8 cellular contexts compared by ENCODE assay signal in the genomic region with DNA sequence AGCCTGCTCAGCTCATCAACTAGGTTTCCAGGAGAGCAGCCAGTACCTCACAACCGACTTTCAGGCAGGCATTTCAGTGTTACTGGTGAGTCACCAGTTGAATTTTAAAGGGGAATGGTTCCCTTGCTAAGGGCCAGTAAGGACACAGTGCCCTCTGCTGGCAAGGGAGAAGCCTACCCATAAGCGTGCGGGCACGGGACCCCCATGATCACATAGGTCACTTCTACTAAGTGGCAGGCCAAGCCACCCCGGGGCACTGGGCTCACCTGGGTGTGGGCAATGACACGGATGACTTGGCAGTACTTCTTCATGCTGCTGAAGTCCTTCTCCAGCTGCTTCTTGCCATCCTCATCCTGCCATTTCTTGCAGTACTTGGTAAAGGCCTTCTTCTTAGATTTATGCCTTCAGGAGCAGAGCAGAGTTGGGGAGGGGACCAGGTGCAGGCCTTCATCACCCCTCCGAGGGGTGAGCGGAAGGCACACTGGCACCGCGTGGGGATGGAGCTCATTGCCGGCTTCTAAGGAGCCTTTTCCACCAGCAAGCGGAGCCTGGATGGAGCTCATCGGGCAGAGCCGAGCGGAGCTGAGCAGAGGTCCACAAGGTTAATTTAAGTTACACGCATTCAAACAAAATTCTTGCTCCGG. TPM values are rescaled to one million over a fixed set of nuclear protein-coding genes. Genes with fewer than 3 reads are reported as not detected.
DNase-seq lines count a peak whose midpoint lies in the region; ATAC-seq and TF ChIP-seq lines count a peak whose summit lies in the region.

No MANE protein-coding gene starts in this region.

- peaks cover 28 to 63% (median 44%) of the 10 kb centered on the region in 4 donors for H3K4me1 Mint-ChIP-seq in CD4-positive, alpha-beta memory T cell
- H3K4me1 Mint-ChIP-seq in activated T-helper 2 cell treated with anti-CD3 and anti-CD28 coated beads, Interferon-gamma antibody, Interleukin-2, Interleukin-4, amounts not matched to agents 10 μg/mL and 5 μg/mL and 100 μg/mL, durations not matched to agents 14 hours and 24 hours and 36 hours (ENCODE audit: low read depth) = peaks cover 28% of the 10 kb centered on the region

- H3K9me3 Mint-ChIP-seq in CD4-positive, alpha-beta memory T cell = peaks cover 0 to 8% (median 0%) of the 10 kb centered on the region in 8 donors
- H3K9me3 Mint-ChIP-seq in activated T-helper 2 cell treated with anti-CD3 and anti-CD28 coated beads, Interferon-gamma antibody, Interleukin-2, Interleukin-4, amounts not matched to agents 10 μg/mL and 5 μg/mL and 100 μg/mL, durations not matched to agents 14 hours and 24 hours and 36 hours = no peaks in the 10 kb centered on the region

- DNase-seq in CD4-positive, alpha-beta memory T cell = peak; percentile 76 to 86 (median 78)
- peak; percentile 40 to 70 for DNase-seq in SHP77 (lab: John Stamatoyannopoulos, UW)
- peak; percentile 65 for DNase-seq in activated T-helper 2 cell treated with anti-CD3 and anti-CD28 coated beads, Interferon-gamma antibody, Interleukin-2, Interleukin-4, amounts not matched to agents 10 μg/mL and 5 μg/mL and 100 μg/mL, durations not matched to agents 14 hours and 24 hours and 36 hours (ENCODE audit: low spot score)
- DNase-seq in fibroblast of the conjunctiva (ENCODE audit: low read depth) = peak; percentile 92
- peak; percentile 91 for DNase-seq in stromal cell of bone marrow (ENCODE audit: low read depth)

- no peaks in the 10 kb centered on the region for H3K27me3 ChIP-seq in CD4-positive, alpha-beta memory T cell (ENCODE audit: insufficient read depth, low read length)
- no peaks in the 10 kb centered on the region for H3K27me3 ChIP-seq in HUES48 (ENCODE audit: control insufficient read depth, insufficient read depth, low read length)
- H3K27me3 ChIP-seq in neutrophil = no peaks in the 10 kb centered on the region

- H3K36me3 ChIP-seq in CD4-positive, alpha-beta memory T cell (ENCODE audit: insufficient read depth, low read length) = peaks cover 64% of the 10 kb centered on the region
- H3K36me3 ChIP-seq in HUES48 (ENCODE audit: control insufficient read depth, insufficient read depth, low read length) = peaks cover 73% of the 10 kb centered on the region
- peaks cover 65% of the 10 kb centered on the region for H3K36me3 ChIP-seq in neutrophil

- peak overlapping the region; percentile 98 for H3K9ac ChIP-seq in HUES48 (ENCODE audit: low read depth, low read length)

- ATAC-seq in HG03097 (IDR thresholded peaks at IDR 0.05; ENCODE audit: low FRiP score, unreplicated experiment) = no peak

- intact Hi-C loops in CD4-positive, alpha-beta memory T cell (cut with micrococcal nuclease) = loop anchor here (1.0 to 5.0 kb wide), 3 partner anchors 145 to 609 kb away; a partner anchor contains a TSS
- intact Hi-C loops in activated T-helper 2 cell treated with anti-CD3 and anti-CD28 coated beads, Interferon-gamma antibody, Interleukin-2, Interleukin-4, amounts not matched to agents 10 μg/mL and 5 μg/mL and 100 μg/mL, durations not matched to agents 14 hours and 24 hours and 36 hours (cut with micrococcal nuclease) = loop anchor here (5.0 kb wide), 2 partner anchors 79 to 164 kb away; a partner anchor contains a TSS

- peak overlapping the region; percentile 87 to 99 (median 99) for H3K27ac Mint-ChIP-seq in CD4-positive, alpha-beta memory T cell
- H3K27ac Mint-ChIP-seq in activated T-helper 2 cell treated with anti-CD3 and anti-CD28 coated beads, Interferon-gamma antibody, Interleukin-2, Interleukin-4, amounts not matched to agents 10 μg/mL and 5 μg/mL and 100 μg/mL, durations not matched to agents 14 hours and 24 hours and 36 hours = peak overlapping the region; percentile 72

- H3K27ac ChIP-seq in CD4-positive, alpha-beta memory T cell (ENCODE audit: low read depth, low read length) = peak overlapping the region; percentile 83
- H3K27ac ChIP-seq in HUES48 (ENCODE audit: low read depth, low read length) = peak overlapping the region; percentile 99
- no peak overlapping the region for H3K27ac ChIP-seq in neutrophil

- H3K27me3 Mint-ChIP-seq in CD4-positive, alpha-beta memory T cell = no peaks in the 10 kb centered on the region
- no peaks in the 10 kb centered on the region for H3K27me3 Mint-ChIP-seq in activated T-helper 2 cell treated with anti-CD3 and anti-CD28 coated beads, Interferon-gamma antibody, Interleukin-2, Interleukin-4, amounts not matched to agents 10 μg/mL and 5 μg/mL and 100 μg/mL, durations not matched to agents 14 hours and 24 hours and 36 hours (ENCODE audit: low read depth)

- POLR2A ChIA-PET in CD4-positive, alpha-beta memory T cell (lab: Charles Lee; ENCODE audit: partially characterized antibody) = interaction anchor here (0.6 to 12.5 kb wide), 13 partner anchors 10 to 1447 kb away, joined by 3 to 433 read pairs (median 27); a partner anchor contains a TSS

- peaks cover 53% of the 10 kb centered on the region for H3K4me1 ChIP-seq in CD4-positive, alpha-beta memory T cell (ENCODE audit: insufficient read depth, low read length)
- H3K4me1 ChIP-seq in HUES48 (ENCODE audit: control insufficient read depth, insufficient read depth, low read length) = peaks cover 21% of the 10 kb centered on the region
- peaks cover 26 to 33% of the 10 kb centered on the region in 2 experiments for H3K4me1 ChIP-seq in neutrophil (ENCODE audit: control insufficient read depth in 1 of 2, insufficient read depth in 1 of 2, low read depth in 1 of 2, low read length in 1 of 2)

- peak overlapping the region in 1 of 2 donors; percentile 97 for H3K4me3 ChIP-seq in CD4-positive, alpha-beta memory T cell (ENCODE audit: low read length in 2 of 2)
- H3K4me3 ChIP-seq in HUES48 (ENCODE audit: low read depth, low read length) = peak overlapping the region; percentile 95
- no peak overlapping the region for H3K4me3 ChIP-seq in neutrophil (ENCODE audit: low read depth in 1 of 2, low read length in 1 of 2)

- H3K4me3 Mint-ChIP-seq in CD4-positive, alpha-beta memory T cell = peak overlapping the region; percentile 15 to 100 (median 99)
- H3K4me3 Mint-ChIP-seq in activated T-helper 2 cell treated with anti-CD3 and anti-CD28 coated beads, Interferon-gamma antibody, Interleukin-2, Interleukin-4, amounts not matched to agents 10 μg/mL and 5 μg/mL and 100 μg/mL, durations not matched to agents 14 hours and 24 hours and 36 hours (ENCODE audit: low read depth) = peak overlapping the region; percentile 98

- CTCF ChIA-PET in CD4-positive, alpha-beta memory T cell (lab: Charles Lee; ENCODE audit: partially characterized antibody) = interaction anchor here (0.6 to 12.4 kb wide), 31 partner anchors 10 to 1264 kb away, joined by 3 to 477 read pairs (median 4); a partner anchor contains a TSS

- peaks cover 51 to 84% of the 10 kb centered on the region in 2 donors for H3K36me3 Mint-ChIP-seq in CD4-positive, alpha-beta memory T cell
- H3K36me3 Mint-ChIP-seq in activated T-helper 2 cell treated with anti-CD3 and anti-CD28 coated beads, Interferon-gamma antibody, Interleukin-2, Interleukin-4, amounts not matched to agents 10 μg/mL and 5 μg/mL and 100 μg/mL, durations not matched to agents 14 hours and 24 hours and 36 hours (ENCODE audit: low read depth) = peaks cover 80% of the 10 kb centered on the region

- peak; percentile 61 for TF ChIP-seq CTCF in neutrophil (IDR thresholded peaks at IDR 0.05)

- H3K9me3 ChIP-seq in CD4-positive, alpha-beta memory T cell (ENCODE audit: control insufficient read depth in 1 of 2, low read length in 2 of 2) = no peaks in the 10 kb centered on the region
- H3K9me3 ChIP-seq in HUES48 (ENCODE audit: control insufficient read depth, insufficient read depth, low read length) = no peaks in the 10 kb centered on the region
- H3K9me3 ChIP-seq in neutrophil = no peaks in the 10 kb centered on the region

RNA-seq across cellular contexts. Expression of a gene that starts 2.9 kb away (rescaled TPM):
- 1,000 to 10,000 TPM; 3,492 to 3,635 TPM for total RNA-seq in CD4-positive, alpha-beta memory T cell
- polyA plus RNA-seq in CD4-positive, alpha-beta memory T cell = 1,000 to 10,000 TPM; 3,292 to 4,075 TPM
- total RNA-seq in activated T-helper 2 cell treated with anti-CD3 and anti-CD28 coated beads, Interferon-gamma antibody, Interleukin-2, Interleukin-4, amounts not matched to agents 10 μg/mL and 5 μg/mL and 100 μg/mL, durations not matched to agents 14 hours and 24 hours and 36 hours = 2,214 and 2,255 TPM in 2 replicates

RNA-seq across cellular contexts. Expression of a gene that starts 33.2 kb away (rescaled TPM):
- not detected for total RNA-seq in CD4-positive, alpha-beta memory T cell
- under 1 TPM; 0.30 to 0.62 TPM for polyA plus RNA-seq in CD4-positive, alpha-beta memory T cell
- total RNA-seq in activated T-helper 2 cell treated with anti-CD3 and anti-CD28 coated beads, Interferon-gamma antibody, Interleukin-2, Interleukin-4, amounts not matched to agents 10 μg/mL and 5 μg/mL and 100 μg/mL, durations not matched to agents 14 hours and 24 hours and 36 hours = not detected in 2 replicates
